Comparison of ENCODE assay signal across 17 cellular contexts in the genomic region with DNA sequence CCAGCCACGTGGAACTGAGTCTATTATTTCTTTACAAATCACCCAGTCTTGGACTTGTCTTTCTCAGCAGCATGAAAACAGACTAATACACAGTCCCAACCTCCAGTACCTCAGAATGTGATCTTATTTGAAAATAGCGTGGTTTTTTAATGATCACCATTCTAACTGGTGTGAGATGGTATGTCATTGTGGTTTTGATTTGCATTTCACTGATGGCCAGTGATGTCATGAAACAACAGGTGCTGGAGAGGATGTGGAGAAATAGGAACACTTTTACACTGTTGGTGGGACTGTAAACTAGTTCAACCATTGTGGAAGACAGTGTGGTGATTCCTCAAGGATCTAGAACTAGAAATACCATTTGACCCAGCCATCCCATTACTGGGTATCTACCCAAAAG. TPM values are rescaled to one million over a fixed set of nuclear protein-coding genes. Genes with fewer than 3 reads are reported as not detected.
"Had no signal": no experiment of that assay in that cellular context is flagged by ENCODE, and none has a peak within 500 bp of the region (broad histone marks: within the 10 kb centered on the region; RNA-seq: fewer than 3 reads in every experiment).

No MANE protein-coding gene starts in this region.

RNA-seq across cellular contexts. Expression of a gene that starts 32.1 kb away (rescaled TPM):
- total RNA-seq: kidney; kidney epithelial cell; left cardiac atrium; left lobe of liver; left ventricle myocardium inferior; left ventricle myocardium superior; lung microvascular endothelial cell; mammary epithelial cell; mesenteric fat pad; mesothelial cell of epicardium; mononuclear cell; mucosa of gallbladder; naive thymus-derived CD4-positive, alpha-beta T cell had no signal
- polyA plus RNA-seq: hepatocyte; immature natural killer cell; keratinocyte; liver; mammary epithelial cell; naive thymus-derived CD4-positive, alpha-beta T cell had no signal
